Comparison of ENCODE assay signal across 1 cellular context in the genomic region with DNA sequence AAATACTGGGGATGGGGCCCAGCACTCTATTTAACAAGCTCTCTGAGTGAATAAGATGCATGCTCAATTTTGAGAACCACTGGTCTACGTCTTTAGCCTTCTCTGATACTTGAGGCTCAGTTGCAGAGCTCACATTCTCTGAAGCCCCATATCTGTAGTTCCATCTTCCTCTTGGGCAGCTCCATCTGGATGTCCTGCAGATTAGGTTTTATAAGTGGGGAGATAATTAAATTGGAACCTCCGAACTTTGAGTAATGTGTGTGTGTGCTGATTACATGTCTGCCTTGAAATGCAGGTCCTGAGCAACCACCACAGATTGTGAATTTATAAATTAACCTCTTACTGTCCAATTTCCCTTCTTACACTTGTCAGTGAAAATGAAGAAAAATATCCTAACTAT.
TF ChIP-seq lines count a peak whose summit lies in the region.

No MANE protein-coding gene starts in this region.

TF ChIP-seq in SK-N-SH treated with all-trans-retinoic acid at 6 μM for 48 hours, 23 proteins besides CTCF, POLR2A, EP300 and RAD21 (continued from another document):
- TF ChIP-seq, protein P1, sequence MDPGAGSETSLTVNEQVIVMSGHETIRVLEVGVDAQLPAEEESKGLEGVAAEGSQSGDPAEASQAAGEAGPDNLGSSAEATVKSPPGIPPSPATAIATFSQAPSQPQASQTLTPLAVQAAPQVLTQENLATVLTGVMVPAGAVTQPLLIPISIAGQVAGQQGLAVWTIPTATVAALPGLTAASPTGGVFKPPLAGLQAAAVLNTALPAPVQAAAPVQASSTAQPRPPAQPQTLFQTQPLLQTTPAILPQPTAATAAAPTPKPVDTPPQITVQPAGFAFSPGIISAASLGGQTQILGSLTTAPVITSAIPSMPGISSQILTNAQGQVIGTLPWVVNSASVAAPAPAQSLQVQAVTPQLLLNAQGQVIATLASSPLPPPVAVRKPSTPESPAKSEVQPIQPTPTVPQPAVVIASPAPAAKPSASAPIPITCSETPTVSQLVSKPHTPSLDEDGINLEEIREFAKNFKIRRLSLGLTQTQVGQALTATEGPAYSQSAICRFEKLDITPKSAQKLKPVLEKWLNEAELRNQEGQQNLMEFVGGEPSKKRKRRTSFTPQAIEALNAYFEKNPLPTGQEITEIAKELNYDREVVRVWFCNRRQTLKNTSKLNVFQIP (CRISPR knock-in tag; IDR thresholded peaks at IDR 0.05; ENCODE audit: borderline replicate concordance, low read depth), result no peak
- TF ChIP-seq, protein P2, sequence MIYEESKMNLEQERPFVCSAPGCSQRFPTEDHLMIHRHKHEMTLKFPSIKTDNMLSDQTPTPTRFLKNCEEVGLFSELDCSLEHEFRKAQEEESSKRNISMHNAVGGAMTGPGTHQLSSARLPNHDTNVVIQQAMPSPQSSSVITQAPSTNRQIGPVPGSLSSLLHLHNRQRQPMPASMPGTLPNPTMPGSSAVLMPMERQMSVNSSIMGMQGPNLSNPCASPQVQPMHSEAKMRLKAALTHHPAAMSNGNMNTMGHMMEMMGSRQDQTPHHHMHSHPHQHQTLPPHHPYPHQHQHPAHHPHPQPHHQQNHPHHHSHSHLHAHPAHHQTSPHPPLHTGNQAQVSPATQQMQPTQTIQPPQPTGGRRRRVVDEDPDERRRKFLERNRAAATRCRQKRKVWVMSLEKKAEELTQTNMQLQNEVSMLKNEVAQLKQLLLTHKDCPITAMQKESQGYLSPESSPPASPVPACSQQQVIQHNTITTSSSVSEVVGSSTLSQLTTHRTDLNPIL (CRISPR knock-in tag; IDR thresholded peaks at IDR 0.05; ENCODE audit: low read depth), result peak; percentile 76; the same call in 1 of the 2 replicates
- TF ChIP-seq ESRRG (CRISPR knock-in tag; IDR thresholded peaks at IDR 0.05), result peak; percentile 81; the same call in 1 of the 2 replicates
- TF ChIP-seq OSR1 (CRISPR knock-in tag; IDR thresholded peaks at IDR 0.05), result no peak
- no peak for TF ChIP-seq TOX (CRISPR knock-in tag; IDR thresholded peaks at IDR 0.05; ENCODE audit: borderline replicate concordance)
